In genomic region chr17:2689411-2690164, GRCh38 we compare ENCODE assay signal across 10 cellular contexts. TPM values are rescaled to one million over a fixed set of nuclear protein-coding genes. Genes with fewer than 3 reads are reported as not detected.
DNase-seq lines count a peak whose midpoint lies in the region; ATAC-seq and TF ChIP-seq lines count a peak whose summit lies in the region.
"Had no signal": no experiment of that assay in that cellular context is flagged by ENCODE, and none has a peak within 500 bp of the region (broad histone marks: within the 10 kb centered on the region; RNA-seq: fewer than 3 reads in every experiment).

No MANE protein-coding gene starts in this region.

- H3K4me3 ChIP-seq in H7 (ENCODE audit: insufficient read depth, low read depth, low read length), result no peak overlapping the region

- H3K36me3 ChIP-seq in H7 (replicated peaks; ENCODE audit: control insufficient read depth, insufficient read depth, low read length), result no peaks in the 10 kb centered on the region

- DNase-seq in AG08396 (ENCODE audit: low spot score) (peak; percentile 9), H7 (peak; percentile 67), memory B cell (ENCODE audit: low spot score in 2 of 2) (no peak), COLO829 (ENCODE audit: low spot score) (no peak), ureter (ENCODE audit: low spot score) (no peak)
- DNase-seq: naive B cell had no signal

- H3K27ac Mint-ChIP-seq in brain (peak overlapping the region in 3 of 5 experiments; percentile 53 to 95 (median 57)), memory B cell (peak overlapping the region; percentile 67)

- TF ChIP-seq CTCF in brain (conservative IDR thresholded peaks at IDR 0.05), result no peak

- H3K9me3 Mint-ChIP-seq in brain (no peaks in the 10 kb centered on the region), memory B cell (no peaks in the 10 kb centered on the region)
- H3K9me3 Mint-ChIP-seq: naive B cell had no signal

- H3K4me3 Mint-ChIP-seq in brain (no peak overlapping the region), memory B cell (no peak overlapping the region)
- H3K4me3 Mint-ChIP-seq: naive B cell had no signal

- ATAC-seq in memory B cell (ENCODE audit: low read depth) (peak; percentile 54), HG03378 (IDR thresholded peaks at IDR 0.05; ENCODE audit: unreplicated experiment) (no peak), GM21526 (IDR thresholded peaks at IDR 0.05; ENCODE audit: low FRiP score, unreplicated experiment) (no peak)

- H3K27me3 Mint-ChIP-seq in brain (no peaks in the 10 kb centered on the region), memory B cell (no peaks in the 10 kb centered on the region)
- H3K27me3 Mint-ChIP-seq: naive B cell had no signal

- H3K27me3 ChIP-seq in H7 (ENCODE audit: control insufficient read depth, insufficient read depth, low read length), result no peaks in the 10 kb centered on the region

- H3K36me3 Mint-ChIP-seq in brain (no peaks in the 10 kb centered on the region), memory B cell (peaks cover 8% of the 10 kb centered on the region)
- H3K36me3 Mint-ChIP-seq: naive B cell had no signal

- H3K4me1 Mint-ChIP-seq in brain (peaks cover 9% of the 10 kb centered on the region), memory B cell (peaks cover 6% of the 10 kb centered on the region)

RNA-seq across cellular contexts. Expression of gene CLUH, which starts 22.0 kb away (rescaled TPM):
- total RNA-seq in H7 (2014; rRNA removed; shearing (Covaris generic)), result 131 and 148 TPM in 2 replicates
- polyA plus RNA-seq in brain (ENCODE audit: insufficient read depth, low read depth, low replicate concordance), result 28.9 TPM
- 176 TPM for total RNA-seq in ureter

RNA-seq across cellular contexts. Expression of gene CCDC92B, which starts 59.9 kb away (rescaled TPM):
- 2.5 and 3.7 TPM in 2 replicates for total RNA-seq in H7 (2014; rRNA removed; shearing (Covaris generic))
- 22.1 TPM for polyA plus RNA-seq in brain (ENCODE audit: insufficient read depth, low read depth, low replicate concordance)
- 1.0 TPM for total RNA-seq in ureter
- total RNA-seq: NCI-H460 had no signal

Comparison
In these comparisons a context has a peak if more than half of its experiments do, and no peak if none do; other contexts are left out.
1. DNase-seq: peak in AG08396 (single experiment) and H7 (single experiment); none in memory B cell (0 of 2), COLO829 (single experiment) and ureter (single experiment).